Comparison of ENCODE assay signal across 23 cellular contexts in the genomic region with DNA sequence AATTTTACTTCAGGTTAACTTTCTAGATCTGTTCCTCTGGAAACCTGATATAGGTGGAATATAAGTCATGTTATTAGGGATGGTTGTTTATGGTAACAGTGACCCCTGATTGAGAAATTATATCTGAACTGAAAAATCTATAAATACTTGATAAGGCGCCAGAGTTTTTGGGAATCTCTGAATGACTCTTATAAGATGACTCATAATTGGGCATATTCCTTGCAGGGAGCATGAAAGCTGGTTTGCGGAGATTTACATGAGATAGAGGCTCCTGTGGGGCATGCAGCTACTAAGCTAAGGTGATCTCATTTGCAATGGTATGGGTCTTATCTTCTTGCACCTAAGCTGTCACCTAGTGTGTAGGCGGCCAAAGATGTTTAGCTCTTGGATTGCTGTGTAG. TPM values are rescaled to one million over a fixed set of nuclear protein-coding genes. Genes with fewer than 3 reads are reported as not detected.
"Had no signal": no experiment of that assay in that cellular context is flagged by ENCODE, and none has a peak within 500 bp of the region (broad histone marks: within the 10 kb centered on the region; RNA-seq: fewer than 3 reads in every experiment).

No MANE protein-coding gene starts in this region.

- H3K9me3 ChIP-seq: mucosa of descending colon, neutrophil, psoas muscle, right lobe of liver, tibial artery, upper lobe of right lung, vagina had no signal

- H3K27ac ChIP-seq: coronary artery, hepatocyte, neutrophil, psoas muscle, right lobe of liver, tibial artery, upper lobe of right lung, vagina had no signal

- DNase-seq: effector CD4-positive, alpha-beta T cell; endodermal cell; foreskin melanocyte; head of caudate nucleus; left colon; left ventricle myocardium superior; mucosa of descending colon; naive thymus-derived CD8-positive, alpha-beta T cell; psoas muscle; right lobe of liver; stimulated activated CD4-positive, alpha-beta T cell treated with anti-CD3 and anti-CD28 coated beads, Interleukin-4, amount 100 ng/mL, for 1 hour; stimulated activated CD8-positive, alpha-beta memory T cell treated with anti-CD3 and anti-CD28 coated beads, Interleukin-4, amount 100 ng/mL, for 48 hours; tibial artery; upper lobe of right lung had no signal

- H3K4me1 ChIP-seq: right lobe of liver, tibial artery, upper lobe of right lung, vagina had no signal

- H3K27me3 ChIP-seq: hepatocyte, neutrophil, right lobe of liver, tibial artery, upper lobe of right lung, vagina had no signal

- H3K4me3 ChIP-seq: coronary artery, hepatocyte, lung, mucosa of descending colon, psoas muscle, right lobe of liver, tibial artery, upper lobe of right lung, vagina had no signal

- ATAC-seq: esophagus mucosa; left colon; left ventricle myocardium superior; mucosa of descending colon; naive thymus-derived CD8-positive, alpha-beta T cell; psoas muscle; right lobe of liver; stimulated activated effector memory CD8-positive, alpha-beta T cell treated with anti-CD3 and anti-CD28 coated beads, Interleukin-12 subunit alpha, Interleukin-12 subunit beta, amount 100 ng/mL, for 72 hours; upper lobe of right lung had no signal

- H3K36me3 ChIP-seq: neutrophil, tibial artery, upper lobe of right lung, vagina had no signal

RNA-seq across cellular contexts. Expression of a gene that starts 12.2 kb away (rescaled TPM):
- total RNA-seq: dermis microvascular lymphatic vessel endothelial cell, left colon, vagina had no signal
- polyA plus RNA-seq: neural cell had no signal
